Comparison of ENCODE assay signal across 8 cellular contexts in genomic region chr6:20291764-20292227, GRCh38.
DNase-seq lines count a peak whose midpoint lies in the region; ATAC-seq, FAIRE-seq and TF ChIP-seq lines count a peak whose summit lies in the region.

No MANE protein-coding gene starts in this region.

- no peaks in the 10 kb centered on the region for H3K36me3 Mint-ChIP-seq in activated CD8-positive, alpha-beta memory T cell treated with anti-CD3 and anti-CD28 coated beads, Interleukin-2, amount 10 ng/mL, durations not matched to agents 7 days and 5 days

- peaks cover 28% of the 10 kb centered on the region for H3K4me1 Mint-ChIP-seq in activated CD8-positive, alpha-beta memory T cell treated with anti-CD3 and anti-CD28 coated beads, Interleukin-2, amount 10 ng/mL, durations not matched to agents 7 days and 5 days

- TF ChIP-seq CTCF in D721Med (IDR thresholded peaks at IDR 0.05; ENCODE audit: insufficient read depth, missing control alignments), result peak; percentile 98

- no peaks in the 10 kb centered on the region for H3K27me3 Mint-ChIP-seq in activated CD8-positive, alpha-beta memory T cell treated with anti-CD3 and anti-CD28 coated beads, Interleukin-2, amount 10 ng/mL, durations not matched to agents 7 days and 5 days

- peak overlapping the region; percentile 50 for H3K4me3 Mint-ChIP-seq in activated CD8-positive, alpha-beta memory T cell treated with anti-CD3 and anti-CD28 coated beads, Interleukin-2, amount 10 ng/mL, durations not matched to agents 7 days and 5 days

- H3K9me3 Mint-ChIP-seq in activated CD8-positive, alpha-beta memory T cell treated with anti-CD3 and anti-CD28 coated beads, Interleukin-2, amount 10 ng/mL, durations not matched to agents 7 days and 5 days (ENCODE audit: low read depth), result no peaks in the 10 kb centered on the region

- DNase-seq in D721Med (ENCODE audit: insufficient read length, low spot score), result no peak
- DNase-seq in HT1080 (ENCODE audit: low read depth), result peak; percentile 74
- DNase-seq in NOMO-1 treated with dmso at 0.1 percent for 144 hours (lab: John Stamatoyannopoulos, UW; ENCODE audit: unreplicated experiment), result peak; percentile 6
- peak; percentile 84 for DNase-seq in activated CD8-positive, alpha-beta memory T cell treated with anti-CD3 and anti-CD28 coated beads, Interleukin-2, amount 10 ng/mL, durations not matched to agents 7 days and 5 days
- DNase-seq in epidermal melanocyte (ENCODE audit: insufficient read length, low spot score), result peak; percentile 41
- peak; percentile 88 for DNase-seq in myocyte (ENCODE audit: low read depth)
- DNase-seq in stimulated activated CD8-positive, alpha-beta memory T cell treated with anti-CD3 and anti-CD28 coated beads, Interleukin-7, amount 100 ng/mL, for 24 hours (ENCODE audit: low read depth), result peak; percentile 61

- peak; percentile 98 for FAIRE-seq in D721Med (lab: Jason Lieb, UNC)

- CTCF ChIA-PET in activated CD8-positive, alpha-beta memory T cell treated with anti-CD3 and anti-CD28 coated beads, Interleukin-2, amount 10 ng/mL, durations not matched to agents 7 days and 5 days (lab: Charles Lee), result interaction anchor here (0.8 to 3.1 kb wide), 7 partner anchors 28 to 239 kb away, joined by 3 to 23 read pairs (median 4); no protein-coding TSS in a partner anchor

- peak; percentile 84 for ATAC-seq in GM21423 (IDR thresholded peaks at IDR 0.05; ENCODE audit: unreplicated experiment)
- ATAC-seq in activated CD8-positive, alpha-beta memory T cell treated with anti-CD3 and anti-CD28 coated beads, Interleukin-2, amount 10 ng/mL, durations not matched to agents 7 days and 5 days, result peak; percentile 88

- peak overlapping the region; percentile 39 for H3K27ac Mint-ChIP-seq in activated CD8-positive, alpha-beta memory T cell treated with anti-CD3 and anti-CD28 coated beads, Interleukin-2, amount 10 ng/mL, durations not matched to agents 7 days and 5 days
